8 cellular contexts compared by ENCODE assay signal in genomic region chr7:138000081-138000701, GRCh38. TPM values are rescaled to one million over a fixed set of nuclear protein-coding genes. Genes with fewer than 3 reads are reported as not detected.
A peak's percentile ranks its signal among the peaks of the same experiment; 100 is the strongest.
DNase-seq lines count a peak whose midpoint lies in the region; ATAC-seq lines count a peak whose summit lies in the region.

No MANE protein-coding gene starts in this region.

- no peak for ATAC-seq in central memory CD8-positive, alpha-beta T cell (replicated peaks; ENCODE audit: extremely low read depth, poor library complexity, severe bottlenecking)

- DNase-seq in SHP77 (lab: John Stamatoyannopoulos, UW), result peak; percentile 43 to 58
- no peak for DNase-seq in SHP77 treated with DMSO at 0.1 percent for 48 hours (lab: John Stamatoyannopoulos, UW)
- peak; percentile 5 for DNase-seq in NCI-H774 (lab: John Stamatoyannopoulos, UW)
- DNase-seq in central memory CD8-positive, alpha-beta T cell (ENCODE audit: low spot score in 2 of 2), result no peak
- no peak for DNase-seq in mesenteric fat pad (ENCODE audit: low spot score)
- DNase-seq in NCI-H2029 treated with DMSO at 0.1 percent for 48 hours (lab: John Stamatoyannopoulos, UW), result no peak

- peaks cover 5% of the 10 kb centered on the region for H3K36me3 Mint-ChIP-seq in central memory CD8-positive, alpha-beta T cell (ENCODE audit: insufficient read depth)

- no peaks in the 10 kb centered on the region for H3K27me3 Mint-ChIP-seq in central memory CD8-positive, alpha-beta T cell

- peak overlapping the region; percentile 48 to 98 (median 72) for H3K9ac ChIP-seq in subcutaneous abdominal adipose tissue (ENCODE audit: low read length in 5 of 5)

- H3K27ac Mint-ChIP-seq in central memory CD8-positive, alpha-beta T cell (ENCODE audit: low read depth), result peak overlapping the region; percentile 91

- no peaks in the 10 kb centered on the region for H3K9me3 ChIP-seq in subcutaneous abdominal adipose tissue (ENCODE audit: control insufficient read depth in 5 of 5, low read length in 5 of 5)

- H3K4me1 Mint-ChIP-seq in central memory CD8-positive, alpha-beta T cell, result peaks cover 44% of the 10 kb centered on the region

- H3K36me3 ChIP-seq in subcutaneous abdominal adipose tissue (ENCODE audit: control insufficient read depth in 5 of 5, insufficient read depth in 5 of 5, low read length in 5 of 5), result no peaks in the 10 kb centered on the region

- H3K27ac ChIP-seq in layer of hippocampus (ENCODE audit: low read depth, low read length) (peak overlapping the region; percentile 13), subcutaneous abdominal adipose tissue (ENCODE audit: low read depth, low read length) (peak overlapping the region; percentile 94)

- peaks cover 14 to 58% (median 47%) of the 10 kb centered on the region in 5 donors for H3K4me1 ChIP-seq in subcutaneous abdominal adipose tissue (ENCODE audit: control insufficient read depth in 5 of 5, insufficient read depth in 5 of 5, low read length in 5 of 5)

- no peaks in the 10 kb centered on the region for H3K9me3 Mint-ChIP-seq in central memory CD8-positive, alpha-beta T cell

- peak overlapping the region; percentile 80 to 99 (median 84) for H3K4me3 ChIP-seq in subcutaneous abdominal adipose tissue (ENCODE audit: low read depth in 1 of 5, low read length in 5 of 5)

- H3K27me3 ChIP-seq in layer of hippocampus (ENCODE audit: control insufficient read depth, insufficient read depth, low read length) (no peaks in the 10 kb centered on the region), subcutaneous abdominal adipose tissue (ENCODE audit: control insufficient read depth in 5 of 5, insufficient read depth in 4 of 5, low read length in 5 of 5) (no peaks in the 10 kb centered on the region)

- H3K4me3 Mint-ChIP-seq in central memory CD8-positive, alpha-beta T cell, result peak overlapping the region; percentile 92

RNA-seq across cellular contexts. Expression of gene CREB3L2, which starts 1.7 kb away (rescaled TPM):
- total RNA-seq in mesenteric fat pad, result 175 TPM

Comparison
In these comparisons a context has a peak if more than half of its experiments do, and no peak if none do; other contexts are left out.
1. DNase-seq: peak in SHP77 (2 of 2) and NCI-H774 (single experiment); none in SHP77 treated with DMSO at 0.1 percent for 48 hours (single experiment), central memory CD8-positive, alpha-beta T cell (0 of 2), mesenteric fat pad (single experiment) and NCI-H2029 treated with DMSO at 0.1 percent for 48 hours (single experiment).